11 cellular contexts compared by ENCODE assay signal in genomic region chr17:9890124-9890523, GRCh38. TPM values are rescaled to one million over a fixed set of nuclear protein-coding genes. Genes with fewer than 3 reads are reported as not detected.
A peak's percentile ranks its signal among the peaks of the same experiment; 100 is the strongest.
DNase-seq lines count a peak whose midpoint lies in the region; ATAC-seq and TF ChIP-seq lines count a peak whose summit lies in the region.
"Had no signal": no experiment of that assay in that cellular context is flagged by ENCODE, and none has a peak within 500 bp of the region (broad histone marks: within the 10 kb centered on the region; RNA-seq: fewer than 3 reads in every experiment).

No MANE protein-coding gene starts in this region.

- peak; percentile 31 for TF ChIP-seq CTCF in AG04449 (IDR thresholded peaks at IDR 0.05; ENCODE audit: insufficient read depth, low read length, missing control alignments)
- peak; percentile 41 to 69 for TF ChIP-seq CTCF in right atrium auricular region (IDR thresholded peaks at IDR 0.05)

- no peak overlapping the region for H2BK5ac ChIP-seq in mesenchymal stem cell (ENCODE audit: low read depth, low read length, poor library complexity, severe bottlenecking)

- CTCF ChIA-PET in AG04449 (lab: Yijun Ruan, JAX) = interaction anchor here (1.0 to 1.1 kb wide), 3 partner anchors 10 to 31 kb away, joined by 3 to 4 read pairs (median 3); no protein-coding TSS in a partner anchor

- H2AK5ac ChIP-seq in mesenchymal stem cell (ENCODE audit: low read length, severe bottlenecking) = no peak overlapping the region

- H2BK15ac ChIP-seq in mesenchymal stem cell (ENCODE audit: low read depth, poor library complexity, severe bottlenecking) = no peak overlapping the region

- H2BK12ac ChIP-seq in mesenchymal stem cell (ENCODE audit: low read length in 2 of 2) = no peak overlapping the region

- H3K27me3 ChIP-seq in right atrium auricular region (no peaks in the 10 kb centered on the region), mesenchymal stem cell (ENCODE audit: control insufficient read depth in 1 of 2, insufficient read depth in 1 of 2, low read length in 2 of 2) (peaks cover 0 to 53% of the 10 kb centered on the region in 2 experiments)

- H3K9ac ChIP-seq in mesenchymal stem cell (ENCODE audit: low read length) = no peak overlapping the region

- no peaks in the 10 kb centered on the region for H3K79me1 ChIP-seq in mesenchymal stem cell (replicated peaks; ENCODE audit: low read length, poor library complexity, severe bottlenecking)

- peak; percentile 43 for ATAC-seq in GM19351 (IDR thresholded peaks at IDR 0.05; ENCODE audit: unreplicated experiment)
- ATAC-seq in HG03175 (IDR thresholded peaks at IDR 0.05; ENCODE audit: unreplicated experiment) = no peak

- H3K14ac ChIP-seq in mesenchymal stem cell (ENCODE audit: low read length in 2 of 2) = no peak overlapping the region

- WGBS in mesenchymal stem cell = 33% methylated on average over 2 of the region's 2 CpGs

- no peak overlapping the region for H4K8ac ChIP-seq in mesenchymal stem cell (ENCODE audit: low read length)

- no peak overlapping the region for H3K27ac ChIP-seq in right atrium auricular region
- no peak overlapping the region for H3K27ac ChIP-seq in mesenchymal stem cell (ENCODE audit: low read length, poor library complexity, severe bottlenecking)

- no peak overlapping the region for H3K23ac ChIP-seq in mesenchymal stem cell (ENCODE audit: low read length in 2 of 2)

- H3K36me3 ChIP-seq in right atrium auricular region = no peaks in the 10 kb centered on the region
- no peaks in the 10 kb centered on the region for H3K36me3 ChIP-seq in mesenchymal stem cell (ENCODE audit: control insufficient read depth in 1 of 2, insufficient read depth in 2 of 2, low read depth in 1 of 2, low read length in 2 of 2)

- H3K4me3 ChIP-seq in AG04449 (ENCODE audit: low read depth, low read length) (no peak overlapping the region), right atrium auricular region (no peak overlapping the region), mesenchymal stem cell (ENCODE audit: insufficient read depth in 1 of 2, low read depth in 1 of 2, low read length in 2 of 2) (no peak overlapping the region)

- H3K4me1 ChIP-seq in right atrium auricular region (peaks cover 0 to 7% of the 10 kb centered on the region in 2 donors), mesenchymal stem cell (ENCODE audit: control insufficient read depth, insufficient read depth, low read depth, low read length) (no peaks in the 10 kb centered on the region)

- DNase-seq in AG04449 (ENCODE audit: low read depth, low spot score) = no peak
- DNase-seq in RKO (ENCODE audit: low spot score) = peak; percentile 19
- DNase-seq in right atrium auricular region (ENCODE audit: low spot score) = no peak
- DNase-seq in Ammon's horn (ENCODE audit: low spot score) = no peak
- no peak for DNase-seq in activated CD4-positive, CD25-positive, alpha-beta regulatory T cell (lab: John Stamatoyannopoulos, UW)
- DNase-seq in mesenchymal stem cell = no peak
- DNase-seq: activated CD8-positive, alpha-beta memory T cell treated with anti-CD3 and anti-CD28 coated beads for 24 hours; stimulated activated naive CD4-positive, alpha-beta T cell had no signal

- H3K4ac ChIP-seq in mesenchymal stem cell (ENCODE audit: low read depth in 1 of 2, low read length in 2 of 2) = no peak overlapping the region

- no peak overlapping the region for H4K91ac ChIP-seq in mesenchymal stem cell (ENCODE audit: low read length)

- no peaks in the 10 kb centered on the region for H3K9me3 ChIP-seq in right atrium auricular region
- H3K9me3 ChIP-seq in mesenchymal stem cell (ENCODE audit: control insufficient read depth, low read length) = peaks cover 17% of the 10 kb centered on the region

- no peak overlapping the region for H3K18ac ChIP-seq in mesenchymal stem cell (ENCODE audit: low read depth in 1 of 2, low read length in 2 of 2)

- no peak overlapping the region for H2BK120ac ChIP-seq in mesenchymal stem cell (ENCODE audit: low read depth, low read length)

- no peak overlapping the region for H2AFZ ChIP-seq in mesenchymal stem cell (ENCODE audit: low read depth, low read length)

- POLR2A ChIA-PET in AG04449 (lab: Yijun Ruan, JAX) = no interaction called here

- H3K4me2 ChIP-seq in mesenchymal stem cell (ENCODE audit: low read length, poor library complexity, severe bottlenecking) = no peak overlapping the region

RNA-seq across cellular contexts. Expression of gene RCVRN, which starts 14.9 kb away (rescaled TPM):
- under 1 TPM; 0.24 to 0.37 TPM for total RNA-seq in right atrium auricular region
- polyA plus RNA-seq in mesenchymal stem cell (2013, experiment 1 of 2) = 1.4 TPM
- polyA plus RNA-seq in mesenchymal stem cell (2013, experiment 2 of 2) = 1.4 TPM
- total RNA-seq: lung microvascular endothelial cell had no signal
